Comparison of ENCODE assay signal across 19 cellular contexts in the genomic region with DNA sequence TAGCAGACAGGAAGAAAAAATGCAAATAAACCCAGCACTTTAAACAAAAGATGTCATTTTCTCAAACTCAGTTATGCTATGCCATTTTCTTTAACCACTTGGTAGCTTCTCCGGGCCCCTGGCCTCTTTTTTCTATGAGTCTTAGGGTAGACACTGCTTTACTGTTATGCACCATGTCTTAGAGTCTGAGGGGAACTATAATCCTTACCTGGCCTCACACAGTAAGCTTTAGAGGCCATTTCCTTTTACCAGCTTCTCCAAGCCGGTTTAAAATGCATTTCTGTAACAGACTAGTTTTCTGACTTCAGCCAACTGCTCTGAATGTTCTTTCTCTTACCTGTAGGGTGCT.
A peak's percentile ranks its signal among the peaks of the same experiment; 100 is the strongest.
DNase-seq lines count a peak whose midpoint lies in the region; ATAC-seq, FAIRE-seq and TF ChIP-seq lines count a peak whose summit lies in the region.
"Had no signal": no experiment of that assay in that cellular context is flagged by ENCODE, and none has a peak within 500 bp of the region (broad histone marks: within the 10 kb centered on the region; RNA-seq: fewer than 3 reads in every experiment).

No MANE protein-coding gene starts in this region.

- H3K79me2 ChIP-seq in PC-9 (ENCODE audit: low read depth): no peaks in the 10 kb centered on the region

- H3K9me3 Mint-ChIP-seq in glutamatergic neuron (ENCODE audit: unreplicated experiment): no peaks in the 10 kb centered on the region

- H3K4me1 Mint-ChIP-seq in glutamatergic neuron (ENCODE audit: low read depth, unreplicated experiment): no peaks in the 10 kb centered on the region

- no peak for DNase-seq in A549 (ENCODE audit: low read depth in 1 of 2, low spot score in 1 of 2)
- no peak for DNase-seq in PC-9
- no peak for DNase-seq in left ventricle myocardium inferior
- no peak for DNase-seq in prostate gland (ENCODE audit: low spot score)
- DNase-seq in NCI-H1930 (lab: John Stamatoyannopoulos, UW): no peak
- no peak for DNase-seq in glomerular visceral epithelial cell (ENCODE audit: extremely low spot score)
- DNase-seq in glutamatergic neuron: no peak
- no peak for DNase-seq in activated CD4-positive, alpha-beta T cell treated with anti-CD3 and anti-CD28 coated beads, Interleukin-2, amount 50 U/mL, for 4 hours
- DNase-seq: Kasumi-1; left colon; NCI-H1105 treated with DMSO at 0.1 percent for 48 hours; NCI-H748 treated with DMSO at 0.1 percent for 48 hours; pancreas; stimulated activated CD4-positive, alpha-beta T cell treated with anti-CD3 and anti-CD28 coated beads, Interleukin-12 subunit alpha, Interleukin-12 subunit beta, amount 100 ng/mL, for 4 hours; stimulated activated naive B cell treated with anti-CD40 and anti-IgM and Interleukin-4, amounts not matched to agents 10 μg/mL and 1 μg/mL and 100 μg/mL, for 72 hours had no signal

- no peaks in the 10 kb centered on the region for H3K27me3 ChIP-seq in PC-9 (ENCODE audit: insufficient read depth, low read depth)
- no peaks in the 10 kb centered on the region for H3K27me3 ChIP-seq in left ventricle myocardium inferior (ENCODE audit: low read depth)
- H3K27me3 ChIP-seq in prostate gland (replicated peaks; ENCODE audit: insufficient read depth): no peaks in the 10 kb centered on the region
- H3K27me3 ChIP-seq: pancreas had no signal

- no TSS peak for BruUV-seq in PC-9 (replicated peaks; lab: Mats Ljungman, UMichigan)

- H3K27ac ChIP-seq in A549 (no peak overlapping the region), PC-9 (peak overlapping the region; percentile 72), left ventricle myocardium inferior (replicated peaks) (peak overlapping the region; percentile 89), prostate gland (peak overlapping the region; percentile 39 to 40)
- H3K27ac ChIP-seq: C4-2B, pancreas had no signal

- H2AFZ ChIP-seq in PC-9: no peak overlapping the region

- H3K9me3 ChIP-seq in A549 (no peaks in the 10 kb centered on the region), PC-9 (ENCODE audit: insufficient read depth, low read depth) (0 out of 2 replicates have a peak, but pooled peaks cover 4% of the 10 kb centered on the region), left ventricle myocardium inferior (replicated peaks) (no peaks in the 10 kb centered on the region), prostate gland (no peaks in the 10 kb centered on the region)
- H3K9me3 ChIP-seq: pancreas had no signal

- H4K20me1 ChIP-seq in PC-9 (ENCODE audit: insufficient read depth): no peaks in the 10 kb centered on the region

- H3K27ac Mint-ChIP-seq in glutamatergic neuron (ENCODE audit: unreplicated experiment): no peak overlapping the region
- H3K27ac Mint-ChIP-seq: activated naive CD8-positive, alpha-beta T cell; stimulated activated naive B cell treated with anti-CD40 and anti-IgM and Interleukin-4, amounts not matched to agents 10 μg/mL and 1 μg/mL and 100 μg/mL, for 72 hours had no signal

- WGBS in A549 (ENCODE audit: missing lambda C conversion rate): 64% methylated on average over 2 of the region's 2 CpGs
- 95% methylated on average over 2 of the region's 2 CpGs for WGBS in prostate gland

- no peak overlapping the region for H3K4me3 Mint-ChIP-seq in glutamatergic neuron (ENCODE audit: unreplicated experiment)
- H3K4me3 Mint-ChIP-seq: activated naive CD8-positive, alpha-beta T cell; stimulated activated naive B cell treated with anti-CD40 and anti-IgM and Interleukin-4, amounts not matched to agents 10 μg/mL and 1 μg/mL and 100 μg/mL, for 72 hours had no signal

- H3F3A ChIP-seq in PC-9 (ENCODE audit: insufficient read depth, low read depth): peaks cover 12% of the 10 kb centered on the region

- CTCF ChIA-PET in A549 (lab: Yijun Ruan, JAX): interaction anchor here (0.7 to 3.8 kb wide), 2 partner anchors 23 to 154 kb away, joined by 3 to 14 read pairs; no protein-coding TSS in a partner anchor
- CTCF ChIA-PET in PC-9 (lab: Charles Lee): no interaction called here

- TF ChIP-seq RAD21 in A549 (conservative IDR thresholded peaks at IDR 0.05 in 1 of 2, IDR thresholded peaks at IDR 0.05 in 1 of 2): no peak

- no peaks in the 10 kb centered on the region for H3K36me3 Mint-ChIP-seq in glutamatergic neuron (ENCODE audit: unreplicated experiment)
- H3K36me3 Mint-ChIP-seq: activated naive CD8-positive, alpha-beta T cell had no signal

- peaks cover 5% of the 10 kb centered on the region for H3K27me3 Mint-ChIP-seq in glutamatergic neuron (ENCODE audit: unreplicated experiment)
- H3K27me3 Mint-ChIP-seq: activated naive CD8-positive, alpha-beta T cell; stimulated activated naive B cell treated with anti-CD40 and anti-IgM and Interleukin-4, amounts not matched to agents 10 μg/mL and 1 μg/mL and 100 μg/mL, for 72 hours had no signal

- TF ChIP-seq CTCF in A549 (IDR thresholded peaks at IDR 0.05) (no peak), PC-9 (conservative IDR thresholded peaks at IDR 0.05) (no peak), left ventricle myocardium inferior (IDR thresholded peaks at IDR 0.05; ENCODE audit: borderline replicate concordance) (no peak), prostate gland (IDR thresholded peaks at IDR 0.05) (no peak), glutamatergic neuron (IDR thresholded peaks at IDR 0.05; ENCODE audit: partially characterized antibody, unreplicated experiment) (no peak)

- no peak for TF ChIP-seq EP300 in A549 (IDR thresholded peaks at IDR 0.05)

- ATAC-seq in A549: no peak; a peak in 1 of 6 replicates
- ATAC-seq: left colon; stimulated activated naive B cell treated with anti-CD40 and anti-IgM and Interleukin-4, amounts not matched to agents 10 μg/mL and 1 μg/mL and 100 μg/mL, for 72 hours had no signal

- H3K4me2 ChIP-seq in A549: 0 out of 3 replicates have a peak overlapping the region, but pooled peaks have one; percentile 13
- H3K4me2 ChIP-seq in PC-9: peak overlapping the region; percentile 53

- FAIRE-seq in A549 (lab: Jason Lieb, UNC): no peak
- FAIRE-seq: A204.1, bronchial epithelial cell, pancreas had no signal

- POLR2A ChIA-PET in A549 (lab: Yijun Ruan, JAX): no interaction called here
- POLR2A ChIA-PET in PC-9 (lab: Charles Lee; ENCODE audit: unreplicated experiment): interaction anchor here (0.7 kb wide), 1 partner anchor 489 kb away, joined by 13 read pairs; a partner anchor contains a TSS

- TF ChIP-seq POLR2A in A549 (IDR thresholded peaks at IDR 0.05; ENCODE audit: low read length) (no peak), prostate gland (IDR thresholded peaks at IDR 0.05) (no peak)

- intact Hi-C loops in PC-9 (cut with micrococcal nuclease; ENCODE audit: unreplicated experiment) (no loop called here), left ventricle myocardium inferior (cut with micrococcal nuclease) (no loop called here), prostate gland (cut with DNase I) (no loop called here)

- no peaks in the 10 kb centered on the region for H3K36me3 ChIP-seq in PC-9 (ENCODE audit: low read depth)
- peaks cover 17% of the 10 kb centered on the region for H3K36me3 ChIP-seq in left ventricle myocardium inferior
- H3K36me3 ChIP-seq in prostate gland: no peaks in the 10 kb centered on the region

- H3K4me3 ChIP-seq in A549 (no peak overlapping the region), PC-9 (no peak overlapping the region), left ventricle myocardium inferior (no peak overlapping the region), prostate gland (no peak overlapping the region)
- H3K4me3 ChIP-seq: pancreas had no signal

- H3K4me1 ChIP-seq in A549 (peaks cover 9% of the 10 kb centered on the region), PC-9 (replicated peaks; ENCODE audit: insufficient read depth) (peaks cover 23% of the 10 kb centered on the region), left ventricle myocardium inferior (peaks cover 84% of the 10 kb centered on the region), prostate gland (replicated peaks) (no peaks in the 10 kb centered on the region)

- H3K9me2 ChIP-seq in PC-9 (ENCODE audit: insufficient read depth): no peaks in the 10 kb centered on the region

TF ChIP-seq in A549, 52 proteins besides CTCF, POLR2A, EP300 and RAD21 (continues in another document):
- TF ChIP-seq SMC3 (IDR thresholded peaks at IDR 0.05) (no peak), MAZ (IDR thresholded peaks at IDR 0.05; ENCODE audit: borderline replicate concordance, low read depth, low read length) (no peak), SREBF2 (IDR thresholded peaks at IDR 0.05) (no peak), MAFK (IDR thresholded peaks at IDR 0.05; ENCODE audit: partially characterized antibody) (no peak), CBX8 (IDR thresholded peaks at IDR 0.05) (no peak), NPAS2 (CRISPR knock-in tag; IDR thresholded peaks at IDR 0.05; ENCODE audit: borderline replicate concordance) (no peak)
- TF ChIP-seq, protein P1, sequence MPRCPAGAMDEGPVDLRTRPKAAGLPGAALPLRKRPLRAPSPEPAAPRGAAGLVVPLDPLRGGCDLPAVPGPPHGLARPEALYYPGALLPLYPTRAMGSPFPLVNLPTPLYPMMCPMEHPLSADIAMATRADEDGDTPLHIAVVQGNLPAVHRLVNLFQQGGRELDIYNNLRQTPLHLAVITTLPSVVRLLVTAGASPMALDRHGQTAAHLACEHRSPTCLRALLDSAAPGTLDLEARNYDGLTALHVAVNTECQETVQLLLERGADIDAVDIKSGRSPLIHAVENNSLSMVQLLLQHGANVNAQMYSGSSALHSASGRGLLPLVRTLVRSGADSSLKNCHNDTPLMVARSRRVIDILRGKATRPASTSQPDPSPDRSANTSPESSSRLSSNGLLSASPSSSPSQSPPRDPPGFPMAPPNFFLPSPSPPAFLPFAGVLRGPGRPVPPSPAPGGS (IDR thresholded peaks at IDR 0.05): no peak
- TF ChIP-seq, protein P2, sequence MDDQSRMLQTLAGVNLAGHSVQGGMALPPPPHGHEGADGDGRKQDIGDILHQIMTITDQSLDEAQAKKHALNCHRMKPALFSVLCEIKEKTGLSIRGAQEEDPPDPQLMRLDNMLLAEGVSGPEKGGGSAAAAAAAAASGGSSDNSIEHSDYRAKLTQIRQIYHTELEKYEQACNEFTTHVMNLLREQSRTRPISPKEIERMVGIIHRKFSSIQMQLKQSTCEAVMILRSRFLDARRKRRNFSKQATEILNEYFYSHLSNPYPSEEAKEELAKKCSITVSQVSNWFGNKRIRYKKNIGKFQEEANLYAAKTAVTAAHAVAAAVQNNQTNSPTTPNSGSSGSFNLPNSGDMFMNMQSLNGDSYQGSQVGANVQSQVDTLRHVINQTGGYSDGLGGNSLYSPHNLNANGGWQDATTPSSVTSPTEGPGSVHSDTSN (IDR thresholded peaks at IDR 0.05): no peak
- TF ChIP-seq, protein P3, sequence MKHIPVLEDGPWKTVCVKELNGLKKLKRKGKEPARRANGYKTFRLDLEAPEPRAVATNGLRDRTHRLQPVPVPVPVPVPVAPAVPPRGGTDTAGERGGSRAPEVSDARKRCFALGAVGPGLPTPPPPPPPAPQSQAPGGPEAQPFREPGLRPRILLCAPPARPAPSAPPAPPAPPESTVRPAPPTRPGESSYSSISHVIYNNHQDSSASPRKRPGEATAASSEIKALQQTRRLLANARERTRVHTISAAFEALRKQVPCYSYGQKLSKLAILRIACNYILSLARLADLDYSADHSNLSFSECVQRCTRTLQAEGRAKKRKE (CRISPR knock-in tag; IDR thresholded peaks at IDR 0.05; ENCODE audit: low read depth): no peak

Comparison
In these comparisons a context has a peak if more than half of its experiments do, and no peak if none do; other contexts are left out.
1. H3K27ac ChIP-seq: peak in PC-9 (single experiment), left ventricle myocardium inferior (single experiment) and prostate gland (2 of 2); none in A549 (0 of 2).